In the genomic region with DNA sequence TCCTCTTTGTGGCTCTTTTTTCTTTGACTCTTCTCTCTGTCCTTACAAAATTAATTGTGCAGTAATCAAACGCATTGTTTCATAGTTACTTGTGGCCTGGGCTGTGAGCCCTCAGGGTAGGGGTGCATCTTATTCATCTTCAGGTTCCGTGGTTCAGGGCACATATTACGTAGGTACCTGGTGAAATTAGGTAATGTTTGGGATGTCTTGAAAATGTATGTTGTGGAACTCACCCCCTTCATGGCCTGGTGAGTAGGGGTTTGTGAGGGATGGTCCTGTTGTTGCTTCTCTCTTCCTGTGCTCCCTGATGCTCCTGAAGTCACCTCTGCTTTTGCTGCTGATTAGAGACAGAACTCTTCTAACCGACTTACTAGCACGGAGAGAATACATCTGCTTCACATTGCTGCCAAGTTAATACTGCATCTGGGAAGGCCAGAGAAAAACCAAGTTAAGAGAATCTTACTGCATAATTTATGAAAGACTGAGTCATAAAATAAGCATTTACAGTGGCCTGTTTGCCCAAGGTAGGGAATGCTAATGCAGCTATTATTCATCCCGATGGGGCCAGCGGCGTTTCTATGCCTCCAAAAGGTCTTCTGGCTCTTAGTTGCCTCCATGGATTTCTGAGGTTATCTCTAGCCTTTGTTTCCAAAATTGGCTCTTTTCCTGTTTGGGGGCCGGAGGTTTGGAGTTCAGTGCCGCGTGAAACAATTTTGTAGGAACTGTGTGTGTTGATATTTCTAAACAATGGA, we compare ENCODE assay signal across 9 cellular contexts.
DNase-seq lines count a peak whose midpoint lies in the region; ATAC-seq and TF ChIP-seq lines count a peak whose summit lies in the region.
"Had no signal": no experiment of that assay in that cellular context is flagged by ENCODE, and none has a peak within 500 bp of the region (broad histone marks: within the 10 kb centered on the region; RNA-seq: fewer than 3 reads in every experiment).

No MANE protein-coding gene starts in this region.

- peaks cover 9% of the 10 kb centered on the region for H4K20me1 ChIP-seq in GM23338 (replicated peaks; ENCODE audit: insufficient read depth)
- H4K20me1 ChIP-seq in OCI-LY7 (ENCODE audit: insufficient read depth, low read length) = no peaks in the 10 kb centered on the region; the same call in 1 of the 2 replicates

- DNase-seq in GM23338 (ENCODE audit: low spot score) (no peak), SW480 (ENCODE audit: low spot score) (peak; percentile 87), foreskin fibroblast (peak; percentile 81 to 90), MV-4-11 (lab: John Stamatoyannopoulos, UW) (no peak), left colon (no peak), OCI-LY7 (ENCODE audit: low spot score) (no peak)
- DNase-seq in activated naive CD8-positive, alpha-beta T cell treated with anti-CD3 and anti-CD28 coated beads, Interleukin-2, amount 50 U/mL, for 24 hours = no peak
- DNase-seq: naive thymus-derived CD4-positive, alpha-beta T cell had no signal

- peaks cover 5% of the 10 kb centered on the region for H3K27me3 Mint-ChIP-seq in GM23338 (ENCODE audit: insufficient read depth, low read depth, poor library complexity)
- no peaks in the 10 kb centered on the region for H3K27me3 Mint-ChIP-seq in activated naive CD8-positive, alpha-beta T cell treated with anti-CD3 and anti-CD28 coated beads, Interleukin-2, amount 50 U/mL, for 24 hours
- H3K27me3 Mint-ChIP-seq: naive thymus-derived CD4-positive, alpha-beta T cell had no signal

- H3K79me2 ChIP-seq in GM23338 (replicated peaks; ENCODE audit: insufficient read depth) (peaks cover 8% of the 10 kb centered on the region), OCI-LY7 (ENCODE audit: insufficient read depth, low read depth, low read length) (no peaks in the 10 kb centered on the region)

- H3K4me3 Mint-ChIP-seq in GM23338 = no peak overlapping the region
- H3K4me3 Mint-ChIP-seq in activated naive CD8-positive, alpha-beta T cell treated with anti-CD3 and anti-CD28 coated beads, Interleukin-2, amount 50 U/mL, for 24 hours = no peak overlapping the region
- H3K4me3 Mint-ChIP-seq: naive thymus-derived CD4-positive, alpha-beta T cell had no signal

- CTCF ChIA-PET in OCI-LY7 (lab: Charles Lee; ENCODE audit: unreplicated experiment) = no interaction called here

- H3K4me1 Mint-ChIP-seq in GM23338 = peaks cover 21% of the 10 kb centered on the region
- peaks cover 10% of the 10 kb centered on the region for H3K4me1 Mint-ChIP-seq in activated naive CD8-positive, alpha-beta T cell treated with anti-CD3 and anti-CD28 coated beads, Interleukin-2, amount 50 U/mL, for 24 hours

- H3K9me2 ChIP-seq in GM23338 (ENCODE audit: insufficient read depth) (no peaks in the 10 kb centered on the region), OCI-LY7 (ENCODE audit: insufficient read depth, low read length) (no peaks in the 10 kb centered on the region)

- H3K36me3 ChIP-seq in GM23338 (ENCODE audit: insufficient read depth) (no peaks in the 10 kb centered on the region), OCI-LY7 (ENCODE audit: insufficient read depth, low read length) (peaks cover 51% of the 10 kb centered on the region)

- H3K9me3 Mint-ChIP-seq in GM23338 = peaks cover 5% of the 10 kb centered on the region; the same call in 2 of the 3 replicates
- H3K9me3 Mint-ChIP-seq in activated naive CD8-positive, alpha-beta T cell treated with anti-CD3 and anti-CD28 coated beads, Interleukin-2, amount 50 U/mL, for 24 hours = peaks cover 4% of the 10 kb centered on the region

- H3K9me3 ChIP-seq in OCI-LY7 (ENCODE audit: low read length) = no peaks in the 10 kb centered on the region; the same call in 1 of the 2 replicates

- BruUV-seq in OCI-LY7 (replicated peaks; lab: Mats Ljungman, UMichigan) = no TSS peak

- peak overlapping the region; percentile 51; the same call in 1 of the 2 replicates for H3K27ac Mint-ChIP-seq in GM23338
- H3K27ac Mint-ChIP-seq in activated naive CD8-positive, alpha-beta T cell treated with anti-CD3 and anti-CD28 coated beads, Interleukin-2, amount 50 U/mL, for 24 hours = no peak overlapping the region

- no peak for TF ChIP-seq CTCF in GM23338 (conservative IDR thresholded peaks at IDR 0.05; ENCODE audit: low read depth in 2 of 2)
- no peak for TF ChIP-seq CTCF in foreskin fibroblast (IDR thresholded peaks at IDR 0.05; ENCODE audit: low read depth, low read length)
- no peak for TF ChIP-seq CTCF in OCI-LY7 (conservative IDR thresholded peaks at IDR 0.05; ENCODE audit: low read length)

- H3K27ac ChIP-seq in GM23338 (ENCODE audit: low read depth) (no peak overlapping the region), skin epidermis (peak overlapping the region; percentile 23 to 84 (median 57)), OCI-LY7 (ENCODE audit: low read depth, low read length, poor library complexity, severe bottlenecking) (no peak overlapping the region)

- H3K4me3 ChIP-seq in GM23338 (no peak overlapping the region), foreskin fibroblast (ENCODE audit: low read depth in 1 of 2, low read length in 2 of 2) (peak overlapping the region in 1 of 2 donors; percentile 13), skin epidermis (no peak overlapping the region), OCI-LY7 (ENCODE audit: low read depth, low read length, poor library complexity, severe bottlenecking) (no peak overlapping the region)

- no peaks in the 10 kb centered on the region for H3F3A ChIP-seq in GM23338 (replicated peaks; ENCODE audit: low read depth)

- H3K4me2 ChIP-seq in GM23338 (no peak overlapping the region), OCI-LY7 (ENCODE audit: low read length) (no peak overlapping the region)

- intact Hi-C loops in left colon (cut with DNase I, micrococcal nuclease) = no loop called here
- intact Hi-C loops in OCI-LY7 (cut with micrococcal nuclease; ENCODE audit: unreplicated experiment) = no loop called here

- no peaks in the 10 kb centered on the region for H3K27me3 ChIP-seq in GM23338 (ENCODE audit: insufficient read depth)

- H3K4me1 ChIP-seq in GM23338 (ENCODE audit: insufficient read depth) = 0 out of 2 replicates have a peak, but pooled peaks cover 5% of the 10 kb centered on the region
- no peaks in the 10 kb centered on the region for H3K4me1 ChIP-seq in OCI-LY7 (ENCODE audit: insufficient read depth, low read length, poor library complexity, severe bottlenecking)

- no peak overlapping the region for H2AFZ ChIP-seq in GM23338
- H2AFZ ChIP-seq in OCI-LY7 (ENCODE audit: low read length) = no peak overlapping the region

- H3K36me3 Mint-ChIP-seq in GM23338 (ENCODE audit: low read depth) = peaks cover 25% of the 10 kb centered on the region
- peaks cover 44% of the 10 kb centered on the region for H3K36me3 Mint-ChIP-seq in activated naive CD8-positive, alpha-beta T cell treated with anti-CD3 and anti-CD28 coated beads, Interleukin-2, amount 50 U/mL, for 24 hours (ENCODE audit: low read depth)

- POLR2A ChIA-PET in OCI-LY7 (lab: Charles Lee) = no interaction called here

- ATAC-seq in GM23338 (no peak), left colon (no peak)
- ATAC-seq in activated naive CD8-positive, alpha-beta T cell treated with anti-CD3 and anti-CD28 coated beads, Interleukin-2, amount 50 U/mL, for 24 hours = no peak
- ATAC-seq: naive thymus-derived CD4-positive, alpha-beta T cell had no signal

TF ChIP-seq in GM23338, 12 proteins besides CTCF, POLR2A, EP300 and RAD21 (continues in another document):
- TF ChIP-seq NANOG (IDR thresholded peaks at IDR 0.05; ENCODE audit: borderline replicate concordance) (no peak), ZNF114 (CRISPR knock-in tag; IDR thresholded peaks at IDR 0.05) (no peak), ETS1 (IDR thresholded peaks at IDR 0.05) (no peak)

Comparison
In these comparisons a context has a peak if more than half of its experiments do, and no peak if none do; other contexts are left out.
1. DNase-seq: peak in SW480 (single experiment) and foreskin fibroblast (2 of 2); none in GM23338 (single experiment), MV-4-11 (single experiment), activated naive CD8-positive, alpha-beta T cell treated with anti-CD3 and anti-CD28 coated beads, Interleukin-2, amount 50 U/mL, for 24 hours (single experiment), left colon (0 of 2) and OCI-LY7 (single experiment).
2. H3K27ac ChIP-seq: peak in skin epidermis (21 of 21); none in GM23338 (single experiment) and OCI-LY7 (single experiment).